Comparison of ENCODE assay signal across 20 cellular contexts in genomic region chr17:22469941-22470340, GRCh38.
DNase-seq lines count a peak whose midpoint lies in the region; FAIRE-seq and TF ChIP-seq lines count a peak whose summit lies in the region.
"Had no signal": no experiment of that assay in that cellular context is flagged by ENCODE, and none has a peak within 500 bp of the region (broad histone marks: within the 10 kb centered on the region; RNA-seq: fewer than 3 reads in every experiment).

No MANE protein-coding gene starts in this region.

- no peak for DNase-seq in HTR-8/SVneo (ENCODE audit: insufficient read length, low spot score)
- DNase-seq in mesenteric fat pad (ENCODE audit: low spot score), result peak; percentile 35
- DNase-seq in effector CD4-positive, alpha-beta T cell, result no peak
- no peak for DNase-seq in right atrium auricular region (ENCODE audit: low spot score)
- no peak for DNase-seq in NCI-H2029 (lab: John Stamatoyannopoulos, UW)
- DNase-seq: AML-193; Caco-2; Calu3; CD4-positive, alpha-beta T cell; CD8-positive, alpha-beta T cell; DMS79 treated with DMSO at 0.1 percent for 48 hours; GF-D8 had no signal

- H3K27ac ChIP-seq in BLaER1 (peak overlapping the region; percentile 60; the same call in 1 of the 2 replicates), right atrium auricular region (no peak overlapping the region)
- H3K27ac ChIP-seq: 22Rv1, A549, C4-2B had no signal

- H3K36me3 ChIP-seq in BLaER1 (no peaks in the 10 kb centered on the region), right atrium auricular region (no peaks in the 10 kb centered on the region)

- H3K9me3 ChIP-seq in BLaER1 (no peaks in the 10 kb centered on the region), right atrium auricular region (no peaks in the 10 kb centered on the region)
- H3K9me3 ChIP-seq: A549, Caco-2 had no signal

- H3K4me2 ChIP-seq in BLaER1, result peak overlapping the region; percentile 64
- H3K4me2 ChIP-seq: A549 had no signal

- H3K4me3 ChIP-seq in BLaER1 (no peak overlapping the region), right atrium auricular region (no peak overlapping the region)
- H3K4me3 ChIP-seq: A549 had no signal

- TF ChIP-seq CTCF in right atrium auricular region (IDR thresholded peaks at IDR 0.05), result no peak

- no peaks in the 10 kb centered on the region for H4K20me1 ChIP-seq in BLaER1

- H3K27me3 ChIP-seq in BLaER1, result no peaks in the 10 kb centered on the region
- no peaks in the 10 kb centered on the region for H3K27me3 ChIP-seq in right atrium auricular region

- FAIRE-seq in HTR-8/SVneo (lab: Jason Lieb, UNC), result peak; percentile 68
- FAIRE-seq: A549, D721Med, G401.6, GM12891, GM19239 had no signal

- H3K4me1 ChIP-seq in BLaER1 (peaks cover 37% of the 10 kb centered on the region), right atrium auricular region (no peaks in the 10 kb centered on the region)
- H3K4me1 ChIP-seq: A549, Caco-2 had no signal

- H3K9ac ChIP-seq in BLaER1, result no peak overlapping the region
